8 cellular contexts compared by ENCODE assay signal in the genomic region with DNA sequence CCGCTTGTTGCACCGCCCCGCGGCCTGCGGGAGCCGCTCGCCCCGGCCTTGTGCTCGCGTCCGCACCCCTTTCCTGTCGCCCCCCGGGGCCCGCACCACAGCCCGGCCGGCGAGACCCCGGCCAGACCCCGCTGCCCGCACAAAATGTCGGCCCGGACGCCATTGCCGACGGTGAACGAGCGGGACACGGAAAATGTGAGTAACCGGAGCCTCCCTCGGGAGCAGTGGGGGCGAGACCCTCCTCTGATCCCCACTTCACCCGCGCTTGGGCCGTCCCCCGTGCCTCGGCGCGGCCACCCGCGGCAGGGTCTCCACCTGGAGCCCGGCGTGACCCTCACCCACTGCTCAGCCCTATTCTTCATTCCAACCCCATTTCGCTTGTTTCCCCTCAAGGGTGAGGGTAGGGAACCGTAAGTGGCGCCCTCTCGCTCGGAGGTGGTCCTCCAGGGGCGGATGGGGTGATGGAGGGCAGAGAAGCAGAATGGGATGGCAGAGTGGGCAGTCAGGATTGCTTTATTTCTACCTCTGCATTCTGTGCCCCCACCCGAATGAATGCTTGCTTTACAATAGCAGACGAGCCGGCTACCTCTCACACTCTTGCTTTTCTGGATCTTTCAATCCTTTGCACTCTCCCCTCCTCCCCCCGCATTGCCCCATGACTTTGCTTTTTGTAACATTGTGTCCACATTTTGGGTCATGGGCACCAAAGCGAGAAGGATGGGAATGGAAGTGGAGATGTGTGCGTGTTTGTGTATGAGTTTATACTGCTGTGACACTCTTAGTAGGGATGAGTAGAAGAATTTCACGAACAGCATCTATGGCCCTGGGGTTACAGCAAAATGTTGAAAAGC. TPM values are rescaled to one million over a fixed set of nuclear protein-coding genes. Genes with fewer than 3 reads are reported as not detected.
DNase-seq lines count a peak whose midpoint lies in the region; ATAC-seq and TF ChIP-seq lines count a peak whose summit lies in the region.

No MANE protein-coding gene starts in this region.

- intact Hi-C loops in gastrocnemius medialis (cut with DNase I; ENCODE audit: low total_unique reads): no loop called here

- no CpG with 5 or more reads among the region's 55 CpGs for WGBS in iPS DF 6.9 (ENCODE audit: insufficient coverage, insufficient read length)

- H3K36me3 ChIP-seq in iPS DF 6.9 (ENCODE audit: control insufficient read depth, insufficient read depth, low read length) (no peaks in the 10 kb centered on the region), gastrocnemius medialis (no peaks in the 10 kb centered on the region)

- peak overlapping the region; percentile 80 for H3K4me3 ChIP-seq in iPS DF 6.9 (ENCODE audit: low read length)
- H3K4me3 ChIP-seq in gastrocnemius medialis: peak overlapping the region; percentile 67 to 82 (median 74)

- peaks cover 4% of the 10 kb centered on the region for H3K36me3 Mint-ChIP-seq in activated CD8-positive, alpha-beta memory T cell treated with anti-CD3 and anti-CD28 coated beads, Interleukin-2, amount 10 ng/mL, durations not matched to agents 7 days and 5 days
- no peaks in the 10 kb centered on the region for H3K36me3 Mint-ChIP-seq in activated naive CD8-positive, alpha-beta T cell treated with anti-CD3 and anti-CD28 coated beads, Interleukin-2, amount 50 U/mL, for 24 hours (ENCODE audit: low read depth)

- CTCF ChIA-PET in activated CD8-positive, alpha-beta memory T cell treated with anti-CD3 and anti-CD28 coated beads, Interleukin-2, amount 10 ng/mL, durations not matched to agents 7 days and 5 days (lab: Charles Lee): no interaction called here

- H3K27ac ChIP-seq in iPS DF 6.9 (ENCODE audit: low read length): no peak overlapping the region
- H3K27ac ChIP-seq in gastrocnemius medialis: peak overlapping the region; percentile 63 to 81 (median 72)

- ATAC-seq in activated CD8-positive, alpha-beta memory T cell treated with anti-CD3 and anti-CD28 coated beads, Interleukin-2, amount 10 ng/mL, durations not matched to agents 7 days and 5 days: no peak
- ATAC-seq in HG03432 (IDR thresholded peaks at IDR 0.05; ENCODE audit: unreplicated experiment): peak; percentile 16
- ATAC-seq in activated naive CD8-positive, alpha-beta T cell treated with anti-CD3 and anti-CD28 coated beads, Interleukin-2, amount 50 U/mL, for 24 hours: no peak
- peak; percentile 12 to 22 for ATAC-seq in gastrocnemius medialis
- no peak for ATAC-seq in GM21786 (IDR thresholded peaks at IDR 0.05; ENCODE audit: unreplicated experiment)

- H3K27me3 Mint-ChIP-seq in activated CD8-positive, alpha-beta memory T cell treated with anti-CD3 and anti-CD28 coated beads, Interleukin-2, amount 10 ng/mL, durations not matched to agents 7 days and 5 days: peaks cover 58% of the 10 kb centered on the region
- H3K27me3 Mint-ChIP-seq in activated naive CD8-positive, alpha-beta T cell treated with anti-CD3 and anti-CD28 coated beads, Interleukin-2, amount 50 U/mL, for 24 hours: peaks cover 62% of the 10 kb centered on the region

- peak overlapping the region; percentile 45 for H3K4me3 Mint-ChIP-seq in activated CD8-positive, alpha-beta memory T cell treated with anti-CD3 and anti-CD28 coated beads, Interleukin-2, amount 10 ng/mL, durations not matched to agents 7 days and 5 days
- peak overlapping the region; percentile 42 for H3K4me3 Mint-ChIP-seq in activated naive CD8-positive, alpha-beta T cell treated with anti-CD3 and anti-CD28 coated beads, Interleukin-2, amount 50 U/mL, for 24 hours

- H3K9me3 ChIP-seq in iPS DF 6.9 (ENCODE audit: control insufficient read depth, insufficient read depth, low read length): no peaks in the 10 kb centered on the region
- H3K9me3 ChIP-seq in gastrocnemius medialis: no peaks in the 10 kb centered on the region

- in situ Hi-C loops in gastrocnemius medialis (cut with MboI; ENCODE audit: low sequenced_read_pairs in 4 of 4): no loop called here

- TF ChIP-seq CTCF in gastrocnemius medialis (IDR thresholded peaks at IDR 0.05 in 4 of 5, conservative IDR thresholded peaks at IDR 0.05 in 1 of 5): no peak

- DNase-seq in activated CD8-positive, alpha-beta memory T cell treated with anti-CD3 and anti-CD28 coated beads, Interleukin-2, amount 10 ng/mL, durations not matched to agents 7 days and 5 days: no peak
- DNase-seq in activated CD8-positive, alpha-beta memory T cell treated with anti-CD3 and anti-CD28 coated beads, Interleukin-2, amount 50 U/mL, for 48 hours: no peak
- no peak for DNase-seq in activated naive CD8-positive, alpha-beta T cell treated with anti-CD3 and anti-CD28 coated beads, Interleukin-2, amount 50 U/mL, for 24 hours
- no peak for DNase-seq in iPS DF 6.9 (ENCODE audit: low read depth, low spot score)
- DNase-seq in gastrocnemius medialis: no peak
- no peak for DNase-seq in NK-92 (lab: John Stamatoyannopoulos, UW; ENCODE audit: unreplicated experiment)

- H3K9me3 Mint-ChIP-seq in activated CD8-positive, alpha-beta memory T cell treated with anti-CD3 and anti-CD28 coated beads, Interleukin-2, amount 10 ng/mL, durations not matched to agents 7 days and 5 days (ENCODE audit: low read depth): no peaks in the 10 kb centered on the region
- H3K9me3 Mint-ChIP-seq in activated naive CD8-positive, alpha-beta T cell treated with anti-CD3 and anti-CD28 coated beads, Interleukin-2, amount 50 U/mL, for 24 hours: peaks cover 7% of the 10 kb centered on the region

- no peak for TF ChIP-seq POLR2A in gastrocnemius medialis (IDR thresholded peaks at IDR 0.05)

- no peaks in the 10 kb centered on the region; the same call in 1 of the 2 replicates for H3K4me1 ChIP-seq in iPS DF 6.9 (ENCODE audit: control insufficient read depth, insufficient read depth, low read length)
- H3K4me1 ChIP-seq in gastrocnemius medialis: no peaks in the 10 kb centered on the region

- H3K27me3 ChIP-seq in iPS DF 6.9 (ENCODE audit: control insufficient read depth, insufficient read depth, low read length): no peaks in the 10 kb centered on the region
- H3K27me3 ChIP-seq in gastrocnemius medialis: peaks cover 0 to 5% (median 0%) of the 10 kb centered on the region in 3 donors

- H3K4me1 Mint-ChIP-seq in activated CD8-positive, alpha-beta memory T cell treated with anti-CD3 and anti-CD28 coated beads, Interleukin-2, amount 10 ng/mL, durations not matched to agents 7 days and 5 days: peaks cover 12% of the 10 kb centered on the region
- peaks cover 9% of the 10 kb centered on the region for H3K4me1 Mint-ChIP-seq in activated naive CD8-positive, alpha-beta T cell treated with anti-CD3 and anti-CD28 coated beads, Interleukin-2, amount 50 U/mL, for 24 hours

- no peak overlapping the region for H3K27ac Mint-ChIP-seq in activated CD8-positive, alpha-beta memory T cell treated with anti-CD3 and anti-CD28 coated beads, Interleukin-2, amount 10 ng/mL, durations not matched to agents 7 days and 5 days
- no peak overlapping the region for H3K27ac Mint-ChIP-seq in activated naive CD8-positive, alpha-beta T cell treated with anti-CD3 and anti-CD28 coated beads, Interleukin-2, amount 50 U/mL, for 24 hours

RNA-seq across cellular contexts. Expression of a gene that starts 1.0 kb away (rescaled TPM):
- not detected for total RNA-seq in activated CD8-positive, alpha-beta memory T cell treated with anti-CD3 and anti-CD28 coated beads, Interleukin-2, amount 10 ng/mL, durations not matched to agents 7 days and 5 days
- total RNA-seq in gastrocnemius medialis: 1 to 10 TPM; 1.3 to 2.7 (median 1.9) TPM

Comparison
In these comparisons a context has a peak if more than half of its experiments do, and no peak if none do; other contexts are left out.
1. ATAC-seq: peak in HG03432 (single experiment) and gastrocnemius medialis (2 of 2); none in activated CD8-positive, alpha-beta memory T cell treated with anti-CD3 and anti-CD28 coated beads, Interleukin-2, amount 10 ng/mL, durations not matched to agents 7 days and 5 days (single experiment), activated naive CD8-positive, alpha-beta T cell treated with anti-CD3 and anti-CD28 coated beads, Interleukin-2, amount 50 U/mL, for 24 hours (single experiment) and GM21786 (single experiment).